13 cellular contexts compared by ENCODE assay signal in the genomic region with DNA sequence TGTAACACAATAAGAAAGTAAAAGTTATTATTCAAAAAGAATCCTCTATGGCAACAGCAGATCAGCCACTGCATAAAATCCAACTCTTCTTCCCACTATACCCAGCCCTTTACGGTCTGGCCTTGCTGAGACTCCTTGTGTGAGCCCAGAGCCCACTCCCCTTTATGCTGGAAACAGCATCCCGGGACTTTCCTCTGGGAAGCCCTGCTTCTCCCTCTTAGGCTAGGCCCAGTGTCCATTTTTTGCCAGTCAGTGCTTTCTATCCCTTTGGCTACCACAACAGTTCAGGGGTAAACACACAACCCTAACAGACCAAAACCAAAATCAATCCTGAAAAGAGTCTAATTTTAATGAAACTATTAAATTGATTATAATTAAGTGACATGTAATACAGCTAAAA. TPM values are rescaled to one million over a fixed set of nuclear protein-coding genes. Genes with fewer than 3 reads are reported as not detected.
DNase-seq lines count a peak whose midpoint lies in the region; ATAC-seq and TF ChIP-seq lines count a peak whose summit lies in the region.
"Had no signal": no experiment of that assay in that cellular context is flagged by ENCODE, and none has a peak within 500 bp of the region (broad histone marks: within the 10 kb centered on the region; RNA-seq: fewer than 3 reads in every experiment).

No MANE protein-coding gene starts in this region.

- H3K4me3 ChIP-seq in RWPE2 (ENCODE audit: severe bottlenecking) (no peak overlapping the region), psoas muscle (no peak overlapping the region)
- H3K4me3 ChIP-seq in effector memory CD4-positive, alpha-beta T cell (ENCODE audit: insufficient read depth, low read depth, low read length, poor library complexity, severe bottlenecking): no peak overlapping the region

- H3K27ac Mint-ChIP-seq in T-helper 2 cell treated with Interferon-gamma antibody and Interleukin-4, amounts not matched to agents 5 μg/mL and 100 μg/mL, for 36 hours: peak overlapping the region; percentile 91
- H3K27ac Mint-ChIP-seq in glutamatergic neuron (ENCODE audit: unreplicated experiment): no peak overlapping the region
- H3K27ac Mint-ChIP-seq: type B pancreatic cell had no signal

- ATAC-seq in RWPE2 (ENCODE audit: low read depth) (no peak), psoas muscle (peak in 2 of 4 donors; percentile 2 to 7)

- H3K9me3 ChIP-seq in RWPE2 (ENCODE audit: severe bottlenecking) (no peaks in the 10 kb centered on the region), psoas muscle (no peaks in the 10 kb centered on the region)
- no peaks in the 10 kb centered on the region for H3K9me3 ChIP-seq in effector memory CD4-positive, alpha-beta T cell (ENCODE audit: control insufficient read depth, low read length)

- 72 to 91% (median 85%) methylated on average over 2 of the region's 2 CpGs for WGBS in psoas muscle, 3 donors

- no peaks in the 10 kb centered on the region for H3K9me3 Mint-ChIP-seq in T-helper 2 cell treated with Interferon-gamma antibody and Interleukin-4, amounts not matched to agents 5 μg/mL and 100 μg/mL, for 36 hours
- no peaks in the 10 kb centered on the region for H3K9me3 Mint-ChIP-seq in glutamatergic neuron (ENCODE audit: unreplicated experiment)
- H3K9me3 Mint-ChIP-seq: type B pancreatic cell had no signal

- H3K36me3 ChIP-seq in RWPE2 (ENCODE audit: low read depth) (peaks cover 62% of the 10 kb centered on the region), psoas muscle (ENCODE audit: insufficient read depth in 1 of 2, low read depth in 1 of 2) (peaks cover 0 to 12% of the 10 kb centered on the region in 2 donors)
- no peaks in the 10 kb centered on the region for H3K36me3 ChIP-seq in effector memory CD4-positive, alpha-beta T cell (ENCODE audit: control insufficient read depth, insufficient read depth, low read length)

- H3K4me1 Mint-ChIP-seq in T-helper 2 cell treated with Interferon-gamma antibody and Interleukin-4, amounts not matched to agents 5 μg/mL and 100 μg/mL, for 36 hours (ENCODE audit: low read depth): peaks cover 38% of the 10 kb centered on the region
- H3K4me1 Mint-ChIP-seq in glutamatergic neuron (ENCODE audit: low read depth, unreplicated experiment): no peaks in the 10 kb centered on the region

- H3K27me3 Mint-ChIP-seq in T-helper 2 cell treated with Interferon-gamma antibody and Interleukin-4, amounts not matched to agents 5 μg/mL and 100 μg/mL, for 36 hours (ENCODE audit: low read depth): no peaks in the 10 kb centered on the region
- H3K27me3 Mint-ChIP-seq in glutamatergic neuron (ENCODE audit: unreplicated experiment): no peaks in the 10 kb centered on the region
- H3K27me3 Mint-ChIP-seq: type B pancreatic cell had no signal

- peaks cover 82% of the 10 kb centered on the region for H3K4me1 ChIP-seq in RWPE2 (ENCODE audit: insufficient read depth, poor library complexity, severe bottlenecking)
- peaks cover 43% of the 10 kb centered on the region for H3K4me1 ChIP-seq in effector memory CD4-positive, alpha-beta T cell (ENCODE audit: control insufficient read depth, insufficient read depth, low read length, poor library complexity, severe bottlenecking)
- peaks cover 79% of the 10 kb centered on the region for H3K4me1 ChIP-seq in psoas muscle

- no peak for DNase-seq in T-helper 2 cell treated with Interferon-gamma antibody and Interleukin-4, amounts not matched to agents 5 μg/mL and 100 μg/mL, for 36 hours (ENCODE audit: low spot score)
- DNase-seq in T-helper 2 cell: no peak
- DNase-seq in RWPE2 (ENCODE audit: low spot score): no peak
- no peak for DNase-seq in effector memory CD4-positive, alpha-beta T cell
- DNase-seq in psoas muscle: peak in 1 of 2 donors; percentile 34
- DNase-seq in NCI-H2196 treated with DMSO at 0.1 percent for 48 hours (lab: John Stamatoyannopoulos, UW; ENCODE audit: unreplicated experiment): no peak
- no peak for DNase-seq in glutamatergic neuron
- no peak for DNase-seq in amygdala (lab: John Stamatoyannopoulos, UW)
- DNase-seq: activated effector memory CD4-positive, alpha-beta T cell treated with anti-CD3 and anti-CD28 coated beads, Interleukin-2, amount 50 U/mL, for 16 hours; effector CD4-positive, alpha-beta T cell; NCI-H1694; stimulated activated CD4-positive, alpha-beta T cell treated with anti-CD3 and anti-CD28 coated beads, Interleukin-4, amount 100 ng/mL, for 24 hours had no signal

- H3K27ac ChIP-seq in RWPE2 (ENCODE audit: poor library complexity, severe bottlenecking) (peak overlapping the region; percentile 81), psoas muscle (peak overlapping the region; percentile 73)
- peak overlapping the region; percentile 64 for H3K27ac ChIP-seq in effector memory CD4-positive, alpha-beta T cell (ENCODE audit: insufficient read depth, low read length, poor library complexity, severe bottlenecking)

- intact Hi-C loops in psoas muscle (cut with DNase I): loop anchor here in 1 of 2 donors (10.0 kb wide), 1 partner anchor 73 kb away; no protein-coding TSS in a partner anchor

- H3K27me3 ChIP-seq in RWPE2 (ENCODE audit: insufficient read depth, poor library complexity, severe bottlenecking): no peaks in the 10 kb centered on the region
- no peaks in the 10 kb centered on the region for H3K27me3 ChIP-seq in effector memory CD4-positive, alpha-beta T cell (replicated peaks; ENCODE audit: control insufficient read depth, insufficient read depth, low read length, poor library complexity, severe bottlenecking)
- no peaks in the 10 kb centered on the region for H3K27me3 ChIP-seq in psoas muscle (ENCODE audit: insufficient read depth in 3 of 3, low read length in 2 of 3)

- no peak for TF ChIP-seq CTCF in RWPE2 (IDR thresholded peaks at IDR 0.05; ENCODE audit: poor library complexity, severe bottlenecking)
- TF ChIP-seq CTCF in psoas muscle (IDR thresholded peaks at IDR 0.05): no peak
- no peak for TF ChIP-seq CTCF in glutamatergic neuron (IDR thresholded peaks at IDR 0.05; ENCODE audit: partially characterized antibody, unreplicated experiment)

- H3K36me3 Mint-ChIP-seq in T-helper 2 cell treated with Interferon-gamma antibody and Interleukin-4, amounts not matched to agents 5 μg/mL and 100 μg/mL, for 36 hours (ENCODE audit: low read depth): peaks cover 2% of the 10 kb centered on the region
- no peaks in the 10 kb centered on the region for H3K36me3 Mint-ChIP-seq in glutamatergic neuron (ENCODE audit: unreplicated experiment)
- H3K36me3 Mint-ChIP-seq: type B pancreatic cell had no signal

- H3K4me3 Mint-ChIP-seq in T-helper 2 cell treated with Interferon-gamma antibody and Interleukin-4, amounts not matched to agents 5 μg/mL and 100 μg/mL, for 36 hours: peak overlapping the region; percentile 84
- H3K4me3 Mint-ChIP-seq in glutamatergic neuron (ENCODE audit: unreplicated experiment): no peak overlapping the region
- H3K4me3 Mint-ChIP-seq: type B pancreatic cell had no signal

RNA-seq across cellular contexts. Expression of a gene that starts 20.6 kb away (rescaled TPM):
- 1,000 to 10,000 TPM in 1 of 4 donors, 100 to 1,000 TPM in 2, 10 to 100 TPM in 1; 56.5 to 1,905 (median 378) TPM for total RNA-seq in psoas muscle
- 100 to 1,000 TPM; 296 to 849 (median 675) TPM for polyA plus RNA-seq in psoas muscle
- total RNA-seq in glutamatergic neuron (ENCODE audit: unreplicated experiment): 10.6 TPM
